8 cellular contexts compared by ENCODE assay signal in the genomic region with DNA sequence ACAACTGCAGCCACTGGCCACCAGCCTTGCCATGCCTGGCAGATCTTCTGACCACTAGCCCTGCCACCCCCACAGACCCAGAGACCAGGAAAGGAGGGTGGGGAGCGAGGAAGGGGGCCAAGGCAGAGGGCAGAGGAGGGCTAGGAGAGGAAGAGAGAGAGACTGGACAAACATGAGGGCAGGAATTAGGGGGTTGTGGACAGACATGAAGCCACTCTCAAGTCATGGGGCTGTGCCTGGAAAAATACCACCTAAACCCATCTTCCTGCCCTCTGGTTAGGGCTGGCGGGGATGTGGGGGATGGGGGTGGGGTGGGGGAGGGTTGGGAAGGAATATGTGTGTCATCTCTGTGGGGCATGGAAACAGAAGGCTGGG. TPM values are rescaled to one million over a fixed set of nuclear protein-coding genes. Genes with fewer than 3 reads are reported as not detected.
A peak's percentile ranks its signal among the peaks of the same experiment; 100 is the strongest.
DNase-seq lines count a peak whose midpoint lies in the region; ATAC-seq and TF ChIP-seq lines count a peak whose summit lies in the region.

No MANE protein-coding gene starts in this region.

- CTCF ChIA-PET in PC-9 (lab: Charles Lee) = interaction anchor here (0.6 to 0.7 kb wide), 5 partner anchors 25 to 228 kb away, joined by 3 to 23 read pairs (median 9); a partner anchor contains a TSS

- H3K9me2 ChIP-seq in DOHH2 (replicated peaks; ENCODE audit: control insufficient read depth, low read length) (no peaks in the 10 kb centered on the region), PC-9 (ENCODE audit: insufficient read depth) (no peaks in the 10 kb centered on the region)

- no peaks in the 10 kb centered on the region for H3K27me3 ChIP-seq in DOHH2 (ENCODE audit: control insufficient read depth, low read length)
- H3K27me3 ChIP-seq in PC-9 (ENCODE audit: insufficient read depth, low read depth) = no peaks in the 10 kb centered on the region
- no peaks in the 10 kb centered on the region for H3K27me3 ChIP-seq in esophagus muscularis mucosa

- POLR2A ChIA-PET in PC-9 (lab: Charles Lee; ENCODE audit: unreplicated experiment) = interaction anchor here (0.7 to 0.8 kb wide), 2 partner anchors 21 to 122 kb away, joined by 4 to 5 read pairs; no protein-coding TSS in a partner anchor

- no peak for TF ChIP-seq EP300 in esophagus muscularis mucosa (IDR thresholded peaks at IDR 0.05)

- H3K36me3 ChIP-seq in DOHH2 (ENCODE audit: control insufficient read depth, low read length) = peaks cover 20% of the 10 kb centered on the region
- no peaks in the 10 kb centered on the region for H3K36me3 ChIP-seq in PC-9 (ENCODE audit: low read depth)
- H3K36me3 ChIP-seq in esophagus muscularis mucosa = no peaks in the 10 kb centered on the region

- H3F3A ChIP-seq in DOHH2 (ENCODE audit: control insufficient read depth, insufficient read depth) (peaks cover 22% of the 10 kb centered on the region), PC-9 (ENCODE audit: insufficient read depth, low read depth) (peaks cover 24% of the 10 kb centered on the region; the same call in 1 of the 2 replicates)

- H3K4me1 ChIP-seq in DOHH2 (ENCODE audit: control insufficient read depth, low read length) (peaks cover 79% of the 10 kb centered on the region), PC-9 (replicated peaks; ENCODE audit: insufficient read depth) (peaks cover 35% of the 10 kb centered on the region), esophagus muscularis mucosa (peaks cover 82 to 100% (median 95%) of the 10 kb centered on the region in 4 donors)

- H4K20me1 ChIP-seq in DOHH2 (ENCODE audit: control insufficient read depth, insufficient read depth, low read depth, low read length) (peaks cover 12% of the 10 kb centered on the region; the same call in 1 of the 2 replicates), PC-9 (ENCODE audit: insufficient read depth) (peaks cover 3% of the 10 kb centered on the region; the same call in 1 of the 2 replicates)

- H3K4me3 ChIP-seq in DOHH2 (ENCODE audit: low read length) = no peak overlapping the region
- H3K4me3 ChIP-seq in PC-9 = no peak overlapping the region
- H3K4me3 ChIP-seq in esophagus muscularis mucosa = peak overlapping the region; percentile 73 to 82 (median 77)
- peak overlapping the region; percentile 8 for H3K4me3 ChIP-seq in retinal pigment epithelial cell (ENCODE audit: low read length)

- DNase-seq in PC-9 (no peak), esophagus muscularis mucosa (ENCODE audit: extremely low spot score) (no peak), retinal pigment epithelial cell (ENCODE audit: low read depth) (no peak), Ammon's horn (ENCODE audit: low spot score) (no peak)

- H3K27ac ChIP-seq in DOHH2 (ENCODE audit: low read depth, low read length) = no peak overlapping the region
- no peak overlapping the region for H3K27ac ChIP-seq in PC-9
- H3K27ac ChIP-seq in esophagus muscularis mucosa (replicated peaks in 1 of 4) = peak overlapping the region; percentile 95 to 98 (median 96)

- intact Hi-C loops in PC-9 (cut with micrococcal nuclease; ENCODE audit: unreplicated experiment) (loop anchor here (1.0 kb wide), 1 partner anchor 50 kb away; no protein-coding TSS in a partner anchor), esophagus muscularis mucosa (cut with DNase I) (no loop called here)

- H3K9me3 ChIP-seq in DOHH2 (ENCODE audit: control insufficient read depth, insufficient read depth, low read length) = no peaks in the 10 kb centered on the region
- H3K9me3 ChIP-seq in PC-9 (ENCODE audit: insufficient read depth, low read depth) = no peaks in the 10 kb centered on the region
- H3K9me3 ChIP-seq in esophagus muscularis mucosa = no peaks in the 10 kb centered on the region

- TF ChIP-seq POLR2A in esophagus muscularis mucosa (IDR thresholded peaks at IDR 0.05; ENCODE audit: low read depth) = no peak

- peaks cover 34% of the 10 kb centered on the region for H3K79me2 ChIP-seq in DOHH2 (ENCODE audit: control insufficient read depth, low read length)
- peaks cover 17% of the 10 kb centered on the region for H3K79me2 ChIP-seq in PC-9 (ENCODE audit: low read depth)

- WGBS in esophagus muscularis mucosa = 44% methylated on average over 1 of the region's 2 CpGs

- no peak for TF ChIP-seq CTCF in DOHH2 (IDR thresholded peaks at IDR 0.05; ENCODE audit: low read depth, low read length, poor library complexity, severe bottlenecking)
- no peak for TF ChIP-seq CTCF in PC-9 (conservative IDR thresholded peaks at IDR 0.05)
- TF ChIP-seq CTCF in esophagus muscularis mucosa (IDR thresholded peaks at IDR 0.05) = no peak
- TF ChIP-seq CTCF in retinal pigment epithelial cell (conservative IDR thresholded peaks at IDR 0.05; ENCODE audit: low read depth, low read length) = no peak

- H2AFZ ChIP-seq in PC-9 = no peak overlapping the region

- no peak for ATAC-seq in GM19395 (IDR thresholded peaks at IDR 0.05; ENCODE audit: unreplicated experiment)
- ATAC-seq in GM18861 (IDR thresholded peaks at IDR 0.05; ENCODE audit: unreplicated experiment) = no peak
- no peak for ATAC-seq in HG03039 (IDR thresholded peaks at IDR 0.05; ENCODE audit: unreplicated experiment)

- no TSS peak for BruUV-seq in PC-9 (replicated peaks; lab: Mats Ljungman, UMichigan)

- H3K4me2 ChIP-seq in DOHH2 (ENCODE audit: low read length) = peak overlapping the region; percentile 19
- peak overlapping the region; percentile 53 for H3K4me2 ChIP-seq in PC-9

RNA-seq across cellular contexts. Expression of a gene that starts 1.4 kb away (rescaled TPM):
- total RNA-seq in PC-9 (2021) (45.3 and 46.9 TPM in 2 replicates), esophagus muscularis mucosa (100 to 1,000 TPM in 3 of 4 donors, 10 to 100 TPM in 1; 68.9 to 159 (median 138) TPM)

RNA-seq across cellular contexts. Expression of a gene that starts 5.2 kb away (rescaled TPM):
- total RNA-seq in PC-9 (2021) = not detected in 2 replicates
- total RNA-seq in esophagus muscularis mucosa = not detected

RNA-seq across cellular contexts. Expression of a gene that starts 25.0 kb away (rescaled TPM):
- total RNA-seq in PC-9 (2021) (895 and 1,136 TPM in 2 replicates), esophagus muscularis mucosa (100 to 1,000 TPM; 356 to 729 (median 499) TPM)

RNA-seq across cellular contexts. Expression of a gene that starts 35.4 kb away (rescaled TPM):
- total RNA-seq in PC-9 (2021) (57.6 and 59.7 TPM in 2 replicates), esophagus muscularis mucosa (10 to 100 TPM; 22.8 to 37.9 (median 32.6) TPM)

RNA-seq across cellular contexts. Expression of a gene that starts 43.4 kb away (rescaled TPM):
- total RNA-seq in PC-9 (2021) (7.6 and 10.2 TPM in 2 replicates), esophagus muscularis mucosa (10 to 100 TPM in 1 of 4 donors, 1 to 10 TPM in 3; 7.0 to 10.4 (median 8.5) TPM)

Comparison
In these comparisons a context has a peak if more than half of its experiments do, and no peak if none do; other contexts are left out.
1. H3K27ac ChIP-seq: peak in esophagus muscularis mucosa (4 of 4); none in DOHH2 (single experiment) and PC-9 (single experiment).
2. H3K4me3 ChIP-seq: peak in esophagus muscularis mucosa (4 of 4) and retinal pigment epithelial cell (single experiment); none in DOHH2 (single experiment) and PC-9 (single experiment).